27 cellular contexts compared by ENCODE assay signal in the genomic region with DNA sequence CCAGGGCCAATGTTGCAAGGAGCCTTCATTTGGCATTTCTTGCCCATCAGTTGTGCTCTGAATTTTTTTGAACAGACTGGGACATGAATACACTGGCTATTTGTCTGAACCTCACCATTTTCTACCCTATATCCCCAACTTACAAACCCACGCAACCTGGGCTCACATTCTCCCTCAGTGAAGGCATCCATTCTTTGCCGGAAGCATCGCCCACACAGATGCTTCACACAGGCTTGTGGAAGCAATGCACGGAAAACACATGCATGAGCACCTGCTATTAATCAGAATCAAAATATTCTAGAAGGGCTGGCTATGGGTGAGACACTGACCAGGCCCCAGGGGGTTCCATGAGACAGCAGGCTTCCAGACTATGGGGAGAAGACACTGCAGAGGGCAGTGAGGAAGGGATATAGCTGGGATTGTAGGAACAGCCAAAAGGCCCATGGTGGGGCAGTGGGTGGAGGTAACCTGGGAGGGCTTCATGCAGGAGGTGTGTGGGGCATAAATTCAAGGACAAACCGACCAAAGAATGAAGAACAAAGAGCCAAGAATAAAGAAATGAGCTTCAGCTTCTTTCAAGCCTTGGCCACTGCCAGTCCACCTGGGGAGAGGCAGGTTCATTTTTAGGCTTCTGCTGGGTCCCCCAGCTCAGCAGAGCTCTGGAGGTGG.
"Had no signal": no experiment of that assay in that cellular context is flagged by ENCODE, and none has a peak within 500 bp of the region (broad histone marks: within the 10 kb centered on the region; RNA-seq: fewer than 3 reads in every experiment).

No MANE protein-coding gene starts in this region.

- DNase-seq: activated CD4-positive, alpha-beta T cell treated with anti-CD3 and anti-CD28 coated beads for 1 hour; activated CD4-positive, alpha-beta T cell treated with anti-CD3 and anti-CD28 coated beads, Interleukin-2, amount 10 ng/mL, durations not matched to agents 24 days and 14 days; activated CD4-positive, alpha-beta T cell treated with anti-CD3 and anti-CD28 coated beads, Interleukin-2, amount 50 U/mL, for 48 hours; activated CD8-positive, alpha-beta memory T cell treated with anti-CD3 and anti-CD28 coated beads, Interleukin-2, amount 10 ng/mL, durations not matched to agents 7 days and 5 days; activated effector memory CD4-positive, alpha-beta T cell treated with Interleukin-2 at 50 U/mL for 16 hours; activated naive CD4-positive, alpha-beta T cell; activated naive CD8-positive, alpha-beta T cell treated with anti-CD3 and anti-CD28 coated beads, Interleukin-2, amount 50 U/mL, for 24 hours; activated T-cell treated with anti-CD3 and anti-CD28 coated beads, Interleukin-2, amount 50 U/mL, for 24 hours; amniotic stem cell; brain microvascular endothelial cell; Karpas-422; MM.1S; NCI-H1105; NCI-H1436 treated with DMSO at 0.1 percent for 48 hours; NCI-H187; NCI-H2081; NCI-H510A treated with DMSO at 0.1 percent for 48 hours; NK-92 treated with Interleukin-12 subunit alpha and Interleukin-12 subunit beta, amount 100 ng/mL, for 24 hours; OCI-M1; RPMI8226; SW 1271; T-helper 17 cell; T-helper 9 cell had no signal

- H3K9me3 Mint-ChIP-seq: activated CD4-positive, alpha-beta T cell treated with anti-CD3 and anti-CD28 coated beads, Interleukin-2, amount 10 ng/mL, durations not matched to agents 24 days and 14 days; activated naive CD4-positive, alpha-beta T cell treated with anti-CD3 and anti-CD28 coated beads, Interleukin-2, amount 50 U/mL, for 72 hours; activated naive CD8-positive, alpha-beta T cell treated with anti-CD3 and anti-CD28 coated beads, Interleukin-2, amount 50 U/mL, for 24 hours; activated T-cell treated with anti-CD3 and anti-CD28 coated beads, Interleukin-2, amount 50 U/mL, for 24 hours; activated T-helper 1 cell treated with anti-CD3 and anti-CD28 coated beads, Interleukin-12 subunit alpha, Interleukin-12 subunit beta, Interleukin-2, Interleukin-4 antibody, amounts not matched to agents 30 ng/mL and 10 ng/mL and 1 ng/mL, durations not matched to agents 14 hours and 24 hours and 36 hours; WTC11 had no signal

- H3K27me3 Mint-ChIP-seq: activated CD4-positive, alpha-beta T cell treated with anti-CD3 and anti-CD28 coated beads, Interleukin-2, amount 10 ng/mL, durations not matched to agents 24 days and 14 days; activated CD8-positive, alpha-beta memory T cell treated with anti-CD3 and anti-CD28 coated beads, Interleukin-2, amount 10 ng/mL, durations not matched to agents 7 days and 5 days; activated naive CD8-positive, alpha-beta T cell treated with anti-CD3 and anti-CD28 coated beads, Interleukin-2, amount 50 U/mL, for 24 hours; activated T-cell treated with anti-CD3 and anti-CD28 coated beads, Interleukin-2, amount 50 U/mL, for 24 hours had no signal

- H3K4me3 Mint-ChIP-seq: activated CD4-positive, alpha-beta T cell treated with anti-CD3 and anti-CD28 coated beads, Interleukin-2, amount 10 ng/mL, durations not matched to agents 24 days and 14 days; activated CD8-positive, alpha-beta memory T cell treated with anti-CD3 and anti-CD28 coated beads, Interleukin-2, amount 10 ng/mL, durations not matched to agents 7 days and 5 days; activated naive CD8-positive, alpha-beta T cell treated with anti-CD3 and anti-CD28 coated beads, Interleukin-2, amount 50 U/mL, for 24 hours; activated T-cell treated with anti-CD3 and anti-CD28 coated beads, Interleukin-2, amount 50 U/mL, for 24 hours; activated T-helper 1 cell treated with anti-CD3 and anti-CD28 coated beads, Interleukin-12 subunit alpha, Interleukin-12 subunit beta, Interleukin-2, Interleukin-4 antibody, amounts not matched to agents 30 ng/mL and 10 ng/mL and 1 ng/mL, durations not matched to agents 14 hours and 24 hours and 36 hours; T-helper 17 cell; WTC11 had no signal

- H3K4me1 Mint-ChIP-seq: activated CD4-positive, alpha-beta T cell treated with anti-CD3 and anti-CD28 coated beads, Interleukin-2, amount 10 ng/mL, durations not matched to agents 24 days and 14 days; activated CD8-positive, alpha-beta memory T cell treated with anti-CD3 and anti-CD28 coated beads, Interleukin-2, amount 10 ng/mL, durations not matched to agents 7 days and 5 days; activated naive CD8-positive, alpha-beta T cell treated with anti-CD3 and anti-CD28 coated beads, Interleukin-2, amount 50 U/mL, for 24 hours had no signal

- H3K27ac ChIP-seq: brain microvascular endothelial cell had no signal

- H3K27me3 ChIP-seq: brain microvascular endothelial cell had no signal

- H3K27ac Mint-ChIP-seq: activated CD4-positive, alpha-beta T cell treated with anti-CD3 and anti-CD28 coated beads, Interleukin-2, amount 10 ng/mL, durations not matched to agents 24 days and 14 days; activated CD8-positive, alpha-beta memory T cell treated with anti-CD3 and anti-CD28 coated beads, Interleukin-2, amount 10 ng/mL, durations not matched to agents 7 days and 5 days; activated naive CD4-positive, alpha-beta T cell treated with anti-CD3 and anti-CD28 coated beads, Interleukin-2, amount 50 U/mL, for 72 hours; activated naive CD8-positive, alpha-beta T cell treated with anti-CD3 and anti-CD28 coated beads, Interleukin-2, amount 50 U/mL, for 24 hours; activated T-cell treated with anti-CD3 and anti-CD28 coated beads, Interleukin-2, amount 50 U/mL, for 24 hours; activated T-helper 1 cell treated with anti-CD3 and anti-CD28 coated beads, Interleukin-12 subunit alpha, Interleukin-12 subunit beta, Interleukin-2, Interleukin-4 antibody, amounts not matched to agents 30 ng/mL and 10 ng/mL and 1 ng/mL, durations not matched to agents 14 hours and 24 hours and 36 hours; T-helper 17 cell; WTC11 had no signal

- H3K4me3 ChIP-seq: SK-N-MC had no signal

- H3K36me3 ChIP-seq: brain microvascular endothelial cell had no signal

- H3K36me3 Mint-ChIP-seq: activated CD8-positive, alpha-beta memory T cell treated with anti-CD3 and anti-CD28 coated beads, Interleukin-2, amount 10 ng/mL, durations not matched to agents 7 days and 5 days; activated naive CD4-positive, alpha-beta T cell treated with anti-CD3 and anti-CD28 coated beads, Interleukin-2, amount 50 U/mL, for 72 hours; WTC11 had no signal
